8 cellular contexts compared by ENCODE assay signal in genomic region chr22:36334081-36334831, GRCh38. TPM values are rescaled to one million over a fixed set of nuclear protein-coding genes. Genes with fewer than 3 reads are reported as not detected.
DNase-seq lines count a peak whose midpoint lies in the region; ATAC-seq and TF ChIP-seq lines count a peak whose summit lies in the region.

No MANE protein-coding gene starts in this region.

- WGBS in heart right ventricle, 2 donors: 42 to 55% methylated on average over 25 of the region's 25 CpGs

- POLR2A ChIA-PET in activated CD8-positive, alpha-beta T cell treated with anti-CD3 and anti-CD28 coated beads, Interleukin-2, amount 10 ng/mL, durations not matched to agents 7 days and 5 days (lab: Charles Lee): interaction anchor here (1.1 to 5.0 kb wide), 6 partner anchors 18 to 148 kb away, joined by 3 to 60 read pairs (median 12); partner anchors contain the start of gene TXN2

- H3K4me1 Mint-ChIP-seq in activated CD8-positive, alpha-beta T cell treated with anti-CD3 and anti-CD28 coated beads, Interleukin-2, amount 10 ng/mL, durations not matched to agents 7 days and 5 days (ENCODE audit: low read depth): peaks cover 99% of the 10 kb centered on the region
- H3K4me1 Mint-ChIP-seq in stimulated activated memory B cell treated with anti-CD40 and anti-IgM and Interleukin-4, amounts not matched to agents 10 μg/mL and 1 μg/mL and 100 μg/mL, for 72 hours: peaks cover 97% of the 10 kb centered on the region

- H3K9me3 Mint-ChIP-seq in activated CD8-positive, alpha-beta T cell treated with anti-CD3 and anti-CD28 coated beads, Interleukin-2, amount 10 ng/mL, durations not matched to agents 7 days and 5 days (ENCODE audit: insufficient read depth): no peaks in the 10 kb centered on the region
- no peaks in the 10 kb centered on the region for H3K9me3 Mint-ChIP-seq in stimulated activated memory B cell treated with anti-CD40 and anti-IgM and Interleukin-4, amounts not matched to agents 10 μg/mL and 1 μg/mL and 100 μg/mL, for 72 hours

- no peaks in the 10 kb centered on the region for H3K27me3 Mint-ChIP-seq in activated CD8-positive, alpha-beta T cell treated with anti-CD3 and anti-CD28 coated beads, Interleukin-2, amount 10 ng/mL, durations not matched to agents 7 days and 5 days (ENCODE audit: low read depth)
- no peaks in the 10 kb centered on the region for H3K27me3 Mint-ChIP-seq in stimulated activated memory B cell treated with anti-CD40 and anti-IgM and Interleukin-4, amounts not matched to agents 10 μg/mL and 1 μg/mL and 100 μg/mL, for 72 hours

- intact Hi-C loops in heart right ventricle (cut with DNase I): loop anchor here in 5 of 10 donors (5.0 kb wide), 4 partner anchors 33 to 123 kb away; partner anchors contain the start of gene MYH9 (in 1 of the 5)

- no peaks in the 10 kb centered on the region for H3K27me3 ChIP-seq in heart right ventricle

- DNase-seq in SKM-1 treated with dmso at 0.1 percent for 144 hours (lab: John Stamatoyannopoulos, UW; ENCODE audit: unreplicated experiment): peak; percentile 22
- no peak for DNase-seq in SKM-1 (lab: John Stamatoyannopoulos, UW; ENCODE audit: unreplicated experiment)
- peak; percentile 56 for DNase-seq in activated CD8-positive, alpha-beta T cell treated with anti-CD3 and anti-CD28 coated beads, Interleukin-2, amount 10 ng/mL, durations not matched to agents 7 days and 5 days
- peak in 1 of 2 donors; percentile 52 for DNase-seq in heart right ventricle
- DNase-seq in NCI-H146 treated with DMSO at 0.1 percent for 48 hours (lab: John Stamatoyannopoulos, UW; ENCODE audit: unreplicated experiment): no peak
- no peak for DNase-seq in NCI-H1436 treated with DMSO at 0.1 percent for 48 hours (lab: John Stamatoyannopoulos, UW)
- DNase-seq in NCI-H526 treated with DMSO at 0.1 percent for 48 hours (lab: John Stamatoyannopoulos, UW): no peak

- CTCF ChIA-PET in activated CD8-positive, alpha-beta T cell treated with anti-CD3 and anti-CD28 coated beads, Interleukin-2, amount 10 ng/mL, durations not matched to agents 7 days and 5 days (lab: Charles Lee): interaction anchor here (1.0 to 5.5 kb wide), 16 partner anchors 9 to 174 kb away, joined by 3 to 50 read pairs (median 7); partner anchors contain the start of genes APOL3 and TXN2

- H3K4me1 ChIP-seq in heart right ventricle: peaks cover 77 to 100% (median 100%) of the 10 kb centered on the region in 9 donors

- H3K4me3 ChIP-seq in heart right ventricle: no peak overlapping the region

- peak overlapping the region; percentile 99 for H3K27ac Mint-ChIP-seq in activated CD8-positive, alpha-beta T cell treated with anti-CD3 and anti-CD28 coated beads, Interleukin-2, amount 10 ng/mL, durations not matched to agents 7 days and 5 days
- peak overlapping the region; percentile 96 for H3K27ac Mint-ChIP-seq in stimulated activated memory B cell treated with anti-CD40 and anti-IgM and Interleukin-4, amounts not matched to agents 10 μg/mL and 1 μg/mL and 100 μg/mL, for 72 hours

- peak overlapping the region; percentile 85 for H3K4me3 Mint-ChIP-seq in activated CD8-positive, alpha-beta T cell treated with anti-CD3 and anti-CD28 coated beads, Interleukin-2, amount 10 ng/mL, durations not matched to agents 7 days and 5 days
- H3K4me3 Mint-ChIP-seq in stimulated activated memory B cell treated with anti-CD40 and anti-IgM and Interleukin-4, amounts not matched to agents 10 μg/mL and 1 μg/mL and 100 μg/mL, for 72 hours: no peak overlapping the region

- peak overlapping the region; percentile 84 to 98 (median 96) for H3K27ac ChIP-seq in heart right ventricle

- peaks cover 0 to 92% (median 37%) of the 10 kb centered on the region in 9 donors for H3K36me3 ChIP-seq in heart right ventricle

- TF ChIP-seq CTCF in heart right ventricle (IDR thresholded peaks at IDR 0.05): peak in 7 of 9 donors; percentile 7 to 49 (median 30)

- peaks cover 91% of the 10 kb centered on the region for H3K36me3 Mint-ChIP-seq in activated CD8-positive, alpha-beta T cell treated with anti-CD3 and anti-CD28 coated beads, Interleukin-2, amount 10 ng/mL, durations not matched to agents 7 days and 5 days (ENCODE audit: low read depth)
- H3K36me3 Mint-ChIP-seq in stimulated activated memory B cell treated with anti-CD40 and anti-IgM and Interleukin-4, amounts not matched to agents 10 μg/mL and 1 μg/mL and 100 μg/mL, for 72 hours: peaks cover 76% of the 10 kb centered on the region

- H3K9me3 ChIP-seq in heart right ventricle: no peaks in the 10 kb centered on the region

- ATAC-seq in activated CD8-positive, alpha-beta T cell treated with anti-CD3 and anti-CD28 coated beads, Interleukin-2, amount 10 ng/mL, durations not matched to agents 7 days and 5 days: no peak
- no peak for ATAC-seq in heart right ventricle
- ATAC-seq in stimulated activated memory B cell treated with anti-CD40 and anti-IgM and Interleukin-4, amounts not matched to agents 10 μg/mL and 1 μg/mL and 100 μg/mL, for 72 hours: no peak

RNA-seq across cellular contexts. Expression of gene MYH9, which starts 53.5 kb away (rescaled TPM):
- total RNA-seq in activated CD8-positive, alpha-beta T cell treated with anti-CD3 and anti-CD28 coated beads, Interleukin-2, amount 10 ng/mL, durations not matched to agents 7 days and 5 days: 100 to 1,000 TPM; 857 to 883 TPM
- 100 to 1,000 TPM; 132 to 345 (median 189) TPM for total RNA-seq in heart right ventricle
- polyA plus RNA-seq in heart right ventricle: 100 to 1,000 TPM; 134 to 243 TPM

Comparison
In these comparisons a context has a peak if more than half of its experiments do, and no peak if none do; other contexts are left out.
1. DNase-seq: peak in SKM-1 treated with dmso at 0.1 percent for 144 hours (single experiment) and activated CD8-positive, alpha-beta T cell treated with anti-CD3 and anti-CD28 coated beads, Interleukin-2, amount 10 ng/mL, durations not matched to agents 7 days and 5 days (single experiment); none in SKM-1 (single experiment), NCI-H146 treated with DMSO at 0.1 percent for 48 hours (single experiment), NCI-H1436 treated with DMSO at 0.1 percent for 48 hours (single experiment) and NCI-H526 treated with DMSO at 0.1 percent for 48 hours (single experiment).